Comparison of ENCODE assay signal across 18 cellular contexts in the genomic region with DNA sequence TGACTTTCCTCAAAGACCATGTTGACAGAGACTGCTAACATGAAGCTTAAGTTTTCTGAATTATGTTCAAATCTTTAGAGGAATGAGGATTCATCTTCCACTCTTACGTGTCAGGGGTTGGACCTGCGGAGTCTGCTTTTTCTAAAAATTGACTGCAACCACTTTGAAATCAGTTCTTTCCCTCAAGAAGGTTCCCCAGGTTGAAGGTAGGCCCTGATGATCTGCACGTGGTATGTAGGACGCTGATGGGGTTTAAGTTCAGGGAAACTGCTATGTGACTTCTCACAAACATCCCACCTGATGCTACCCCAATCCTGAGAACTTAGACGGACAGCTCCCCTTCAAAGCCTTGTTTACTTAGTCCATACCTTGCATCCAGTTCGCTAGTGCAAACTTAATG. TPM values are rescaled to one million over a fixed set of nuclear protein-coding genes. Genes with fewer than 3 reads are reported as not detected.
DNase-seq lines count a peak whose midpoint lies in the region; ATAC-seq and TF ChIP-seq lines count a peak whose summit lies in the region.
"Had no signal": no experiment of that assay in that cellular context is flagged by ENCODE, and none has a peak within 500 bp of the region (broad histone marks: within the 10 kb centered on the region; RNA-seq: fewer than 3 reads in every experiment).

No MANE protein-coding gene starts in this region.

- no peaks in the 10 kb centered on the region for H3K27me3 ChIP-seq in CD4-positive, alpha-beta T cell (ENCODE audit: control insufficient read depth, insufficient read depth, low read length)
- H3K27me3 ChIP-seq in GM23338 (ENCODE audit: insufficient read depth) = no peaks in the 10 kb centered on the region
- no peaks in the 10 kb centered on the region for H3K27me3 ChIP-seq in endodermal cell (ENCODE audit: control insufficient read depth, insufficient read depth, low read length, poor library complexity, severe bottlenecking)
- H3K27me3 ChIP-seq: BLaER1, hepatocyte, thyroid gland had no signal

- no peak overlapping the region for H3K27ac ChIP-seq in CD4-positive, alpha-beta T cell (ENCODE audit: low read depth, low read length)
- H3K27ac ChIP-seq in GM23338 (ENCODE audit: low read depth) = peak overlapping the region; percentile 86
- no peak overlapping the region for H3K27ac ChIP-seq in endodermal cell (ENCODE audit: low read depth, low read length)
- H3K27ac ChIP-seq: BLaER1, hepatocyte, thyroid gland, WERI-Rb-1 had no signal

- intact Hi-C loops in CD4-positive, alpha-beta T cell (cut with DNase I, micrococcal nuclease) = no loop called here

- no peak overlapping the region for H3K4me3 Mint-ChIP-seq in CD4-positive, alpha-beta T cell
- peak overlapping the region; percentile 8; the same call in 1 of the 3 replicates for H3K4me3 Mint-ChIP-seq in GM23338
- H3K4me3 Mint-ChIP-seq in endodermal cell = no peak overlapping the region
- H3K4me3 Mint-ChIP-seq: activated naive CD4-positive, alpha-beta T cell treated with anti-CD3 and anti-CD28 coated beads, Interleukin-2, amount 10 ng/mL, durations not matched to agents 7 days and 5 days had no signal

- no peak overlapping the region for H2AFZ ChIP-seq in GM23338
- H2AFZ ChIP-seq: hepatocyte had no signal

- POLR2A ChIA-PET in CD4-positive, alpha-beta T cell (lab: Charles Lee) = interaction anchor here (0.9 to 3.0 kb wide), 4 partner anchors 10 to 427 kb away, joined by 3 to 12 read pairs (median 4); partner anchors contain the start of genes TRIM41 and TRIM52

- H3K79me2 ChIP-seq in GM23338 (replicated peaks; ENCODE audit: insufficient read depth) = peaks cover 34% of the 10 kb centered on the region

- H3F3A ChIP-seq in GM23338 (replicated peaks; ENCODE audit: low read depth) = peaks cover 68% of the 10 kb centered on the region

- peaks cover 29% of the 10 kb centered on the region for H3K4me1 Mint-ChIP-seq in CD4-positive, alpha-beta T cell (ENCODE audit: low read depth)
- H3K4me1 Mint-ChIP-seq in GM23338 = peaks cover 32% of the 10 kb centered on the region
- H3K4me1 Mint-ChIP-seq in endodermal cell = peaks cover 2% of the 10 kb centered on the region

- H3K4me3 ChIP-seq in GM23338 (no peak overlapping the region), endodermal cell (ENCODE audit: low read length) (no peak overlapping the region)
- H3K4me3 ChIP-seq: BLaER1, hepatocyte, thyroid gland had no signal

- CTCF ChIA-PET in CD4-positive, alpha-beta T cell (lab: Charles Lee) = no interaction called here

- no peaks in the 10 kb centered on the region for H3K9me3 ChIP-seq in CD4-positive, alpha-beta T cell (ENCODE audit: control insufficient read depth, low read length)
- H3K9me3 ChIP-seq in endodermal cell (ENCODE audit: control insufficient read depth, low read length) = no peaks in the 10 kb centered on the region
- H3K9me3 ChIP-seq: BLaER1, thyroid gland had no signal

- H3K36me3 Mint-ChIP-seq in CD4-positive, alpha-beta T cell (ENCODE audit: low read depth) = peaks cover 93% of the 10 kb centered on the region
- H3K36me3 Mint-ChIP-seq in GM23338 (ENCODE audit: low read depth) (peaks cover 87% of the 10 kb centered on the region), endodermal cell (ENCODE audit: low read depth) (peaks cover 80% of the 10 kb centered on the region)

- no peak overlapping the region for H3K4me2 ChIP-seq in GM23338
- H3K4me2 ChIP-seq: BLaER1, hepatocyte had no signal

- H3K27ac Mint-ChIP-seq in CD4-positive, alpha-beta T cell = peak overlapping the region; percentile 44
- H3K27ac Mint-ChIP-seq in GM23338 (no peak overlapping the region), endodermal cell (peak overlapping the region; percentile 3)
- H3K27ac Mint-ChIP-seq: activated naive CD4-positive, alpha-beta T cell treated with anti-CD3 and anti-CD28 coated beads, Interleukin-2, amount 10 ng/mL, durations not matched to agents 7 days and 5 days had no signal

- TF ChIP-seq CTCF in CD4-positive, alpha-beta T cell (IDR thresholded peaks at IDR 0.05) = no peak
- TF ChIP-seq CTCF in GM23338 (conservative IDR thresholded peaks at IDR 0.05; ENCODE audit: low read depth in 2 of 2) = no peak
- no peak for TF ChIP-seq CTCF in endodermal cell (conservative IDR thresholded peaks at IDR 0.05)

- no peaks in the 10 kb centered on the region for H3K9me2 ChIP-seq in GM23338 (ENCODE audit: insufficient read depth)

- no peak for ATAC-seq in CD4-positive, alpha-beta T cell (ENCODE audit: poor library complexity)
- no peak for ATAC-seq in GM23338

- H3K9ac ChIP-seq in endodermal cell (ENCODE audit: extremely low read depth, low read length, poor library complexity, severe bottlenecking) = no peak overlapping the region
- H3K9ac ChIP-seq: BLaER1 had no signal

- H3K4me1 ChIP-seq in GM23338 (ENCODE audit: insufficient read depth) = peaks cover 16% of the 10 kb centered on the region
- peaks cover under 1% of the 10 kb centered on the region for H3K4me1 ChIP-seq in endodermal cell (ENCODE audit: control insufficient read depth, insufficient read depth, low read length)

- no peak for DNase-seq in CD4-positive, alpha-beta T cell
- DNase-seq in GM23338 (ENCODE audit: low spot score) (no peak), endodermal cell (no peak), COLO829 (ENCODE audit: low spot score) (no peak), SKM-1 (lab: John Stamatoyannopoulos, UW; ENCODE audit: unreplicated experiment) (no peak)
- DNase-seq: activated naive CD4-positive, alpha-beta T cell treated with anti-CD3 and anti-CD28 coated beads, Interleukin-2, amount 10 ng/mL, durations not matched to agents 7 days and 5 days; DMS53; midbrain; NCI-H1092; NCI-H2107; NCI-H526 treated with DMSO at 0.1 percent for 48 hours; stimulated activated CD4-positive, alpha-beta T cell treated with anti-CD3 and anti-CD28 coated beads, Interleukin-4, amount 100 ng/mL, for 1 hour; stimulated activated CD8-positive, alpha-beta memory T cell treated with anti-CD3 and anti-CD28 coated beads, Interleukin-4, amount 100 ng/mL, for 48 hours; SW 1271; thyroid gland; WERI-Rb-1 had no signal

- peaks cover 56% of the 10 kb centered on the region for H4K20me1 ChIP-seq in GM23338 (replicated peaks; ENCODE audit: insufficient read depth)

- no peaks in the 10 kb centered on the region for H3K9me3 Mint-ChIP-seq in CD4-positive, alpha-beta T cell
- H3K9me3 Mint-ChIP-seq in GM23338 (peaks cover 6% of the 10 kb centered on the region; the same call in 1 of the 3 replicates), endodermal cell (no peaks in the 10 kb centered on the region)
- H3K9me3 Mint-ChIP-seq: activated naive CD4-positive, alpha-beta T cell treated with anti-CD3 and anti-CD28 coated beads, Interleukin-2, amount 10 ng/mL, durations not matched to agents 7 days and 5 days had no signal

- H3K36me3 ChIP-seq in GM23338 (ENCODE audit: insufficient read depth) (peaks cover 58% of the 10 kb centered on the region), endodermal cell (ENCODE audit: control insufficient read depth, insufficient read depth, low read length) (peaks cover 77% of the 10 kb centered on the region)

- H3K27me3 Mint-ChIP-seq in CD4-positive, alpha-beta T cell = no peaks in the 10 kb centered on the region
- H3K27me3 Mint-ChIP-seq in GM23338 (ENCODE audit: insufficient read depth, low read depth, poor library complexity) = peaks cover 50% of the 10 kb centered on the region
- no peaks in the 10 kb centered on the region for H3K27me3 Mint-ChIP-seq in endodermal cell (ENCODE audit: insufficient read depth)
- H3K27me3 Mint-ChIP-seq: activated naive CD4-positive, alpha-beta T cell treated with anti-CD3 and anti-CD28 coated beads, Interleukin-2, amount 10 ng/mL, durations not matched to agents 7 days and 5 days had no signal

- WGBS in endodermal cell (ENCODE audit: insufficient coverage in 1 of 2, insufficient read length in 1 of 2), 2 experiments = 91 to 93% methylated on average over 4 to 6 of the region's 6 CpGs

TF ChIP-seq in GM23338, 12 proteins besides CTCF, POLR2A, EP300 and RAD21 (continues in another document):
- no peak for TF ChIP-seq EZH2phosphoT487 (IDR thresholded peaks at IDR 0.05; ENCODE audit: unreplicated experiment)
- TF ChIP-seq ZNF114 (CRISPR knock-in tag; IDR thresholded peaks at IDR 0.05) = no peak
- no peak for TF ChIP-seq EZH2 (IDR thresholded peaks at IDR 0.05; ENCODE audit: low read depth, unreplicated experiment)

RNA-seq across cellular contexts. Expression of gene RACK1, which starts 7.2 kb away (rescaled TPM):
- 1,000 to 10,000 TPM; 2,499 to 2,682 TPM for total RNA-seq in CD4-positive, alpha-beta T cell
- total RNA-seq in GM23338 (2014; rRNA removed; shearing (Covaris generic)) = 4,589 and 4,798 TPM in 2 replicates
- 2,372 and 2,567 TPM in 2 replicates for polyA plus RNA-seq in GM23338 (2016; fragmentation: Nextera tagmentation; extraction: Ambion mirVana)
- 1,000 to 10,000 TPM; 1,942 to 1,975 TPM for total RNA-seq in endodermal cell
- 2,359 TPM for polyA plus RNA-seq in endodermal cell (2013, experiment 1 of 2)
- 2,067 TPM for polyA plus RNA-seq in endodermal cell (2013, experiment 2 of 2)

RNA-seq across cellular contexts. Expression of gene TRIM41, which starts 13.4 kb away (rescaled TPM):
- total RNA-seq in CD4-positive, alpha-beta T cell = 10 to 100 TPM; 21.4 to 24.0 TPM
- 8.7 and 9.7 TPM in 2 replicates for total RNA-seq in GM23338 (2014; rRNA removed; shearing (Covaris generic))
- 6.2 and 7.3 TPM in 2 replicates for polyA plus RNA-seq in GM23338 (2016; fragmentation: Nextera tagmentation; extraction: Ambion mirVana)
- 10 to 100 TPM; 37.5 to 41.7 TPM for total RNA-seq in endodermal cell
- 29.1 TPM for polyA plus RNA-seq in endodermal cell (2013, experiment 1 of 2)
- polyA plus RNA-seq in endodermal cell (2013, experiment 2 of 2) = 23.7 TPM

RNA-seq across cellular contexts. Expression of gene TRIM52, which starts 24.5 kb away (rescaled TPM):
- 10 to 100 TPM; 35.9 to 37.6 TPM for total RNA-seq in CD4-positive, alpha-beta T cell
- total RNA-seq in GM23338 (2014; rRNA removed; shearing (Covaris generic)) = 2.9 and 6.2 TPM in 2 replicates
- 4.1 and 8.1 TPM in 2 replicates for polyA plus RNA-seq in GM23338 (2016; fragmentation: Nextera tagmentation; extraction: Ambion mirVana)
- 1 to 10 TPM; 5.3 to 5.9 TPM for total RNA-seq in endodermal cell
- polyA plus RNA-seq in endodermal cell (2013, experiment 1 of 2) = 8.0 TPM
- 5.8 TPM for polyA plus RNA-seq in endodermal cell (2013, experiment 2 of 2)

RNA-seq across cellular contexts. Expression of gene TRIM7, which starts 31.5 kb away (rescaled TPM):
- 1 to 10 TPM; 3.4 to 3.8 TPM for total RNA-seq in CD4-positive, alpha-beta T cell
- total RNA-seq in GM23338 (2014; rRNA removed; shearing (Covaris generic)) = 0.56 and 0.66 TPM in 2 replicates
- polyA plus RNA-seq in GM23338 (2016; fragmentation: Nextera tagmentation; extraction: Ambion mirVana) = 0.37 and 0.53 TPM in 2 replicates
- total RNA-seq in endodermal cell = not detected
- 0.21 TPM for polyA plus RNA-seq in endodermal cell (2013, experiment 1 of 2)
- 0.29 TPM for polyA plus RNA-seq in endodermal cell (2013, experiment 2 of 2)
- total RNA-seq: hepatocyte had no signal
